8 cellular contexts compared by ENCODE assay signal in the genomic region with DNA sequence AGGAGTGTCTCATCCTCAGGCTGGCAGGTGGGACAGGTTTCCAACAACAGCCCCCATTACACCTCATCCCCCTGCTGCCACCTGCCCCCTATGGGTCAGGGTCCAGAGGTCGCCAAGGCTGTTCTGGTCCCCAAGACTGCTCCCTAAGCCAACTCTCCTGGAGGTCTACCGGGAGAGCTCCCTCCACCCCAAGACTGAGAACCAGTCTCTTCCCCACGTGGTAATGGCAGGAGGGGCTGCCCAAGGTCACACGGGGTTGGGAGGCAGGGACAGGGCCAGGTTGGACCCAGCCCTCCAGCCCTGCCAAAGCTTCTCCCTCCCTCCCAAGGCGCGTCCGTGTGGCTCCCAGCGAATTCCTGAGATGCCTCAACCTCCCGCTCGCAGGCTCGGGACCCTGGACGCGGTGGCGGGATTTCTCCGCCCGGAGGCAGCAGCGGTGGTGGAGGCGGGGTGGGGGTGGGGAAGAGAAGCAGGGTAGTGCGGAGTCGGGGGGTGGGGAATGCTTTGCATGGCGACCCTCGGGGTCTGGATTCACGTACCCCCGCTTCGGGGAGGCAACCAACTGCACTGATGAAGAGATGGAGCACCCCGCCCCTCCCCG.
DNase-seq lines count a peak whose midpoint lies in the region; ATAC-seq, FAIRE-seq and TF ChIP-seq lines count a peak whose summit lies in the region.

No MANE protein-coding gene starts in this region.

- H3K4me1 ChIP-seq in endothelial cell of umbilical vein (ENCODE audit: control insufficient read depth, extremely low read depth, insufficient read depth, low read length) = peaks cover 5% of the 10 kb centered on the region

- CTCF ChIA-PET in BJ (lab: Yijun Ruan, JAX) (interaction anchor here (0.6 to 5.0 kb wide), 4 partner anchors 9 to 88 kb away, joined by 3 to 38 read pairs (median 4); no protein-coding TSS in a partner anchor), endothelial cell of umbilical vein (lab: Charles Lee) (interaction anchor here (1.2 to 5.3 kb wide), 5 partner anchors 11 to 151 kb away, joined by 3 to 68 read pairs (median 5); partner anchors contain the start of gene RPL32)

- DNase-seq in BJ (ENCODE audit: low read depth) = no peak
- peak; percentile 54 for DNase-seq in M059J (ENCODE audit: low read depth)
- DNase-seq in endothelial cell of umbilical vein (ENCODE audit: low read depth, low spot score) = no peak
- peak; percentile 65 for DNase-seq in nephron progenitor cell
- no peak for DNase-seq in NCI-H1092 (lab: John Stamatoyannopoulos, UW)
- DNase-seq in MV-4-11 (lab: John Stamatoyannopoulos, UW) = no peak
- no peak for DNase-seq in GF-D8 (lab: John Stamatoyannopoulos, UW)

- no peaks in the 10 kb centered on the region for H3K9me3 ChIP-seq in endothelial cell of umbilical vein (replicated peaks; ENCODE audit: control insufficient read depth, insufficient read depth, low read length)

- intact Hi-C loops in endothelial cell of umbilical vein (cut with micrococcal nuclease) = loop anchor here (10.0 kb wide), 1 partner anchor 462 kb away; no protein-coding TSS in a partner anchor

- TF ChIP-seq CTCF in BJ (IDR thresholded peaks at IDR 0.05; ENCODE audit: insufficient read depth, low read depth, low read length) (peak; percentile 11; the same call in 1 of the 2 replicates), endothelial cell of umbilical vein (IDR thresholded peaks at IDR 0.05; ENCODE audit: extremely low read depth in 1 of 2, insufficient read depth in 1 of 2, low read depth in 1 of 2, low read length in 2 of 2) (no peak), nephron progenitor cell (IDR thresholded peaks at IDR 0.05) (no peak)

- H3K9ac ChIP-seq in endothelial cell of umbilical vein (replicated peaks; ENCODE audit: extremely low read depth, insufficient read depth, low read length) = no peak overlapping the region

- H3K4me3 ChIP-seq in BJ (ENCODE audit: low read depth, low read length) (peak overlapping the region; percentile 76), endothelial cell of umbilical vein (replicated peaks in 1 of 3; ENCODE audit: insufficient read depth in 1 of 3, low read depth in 1 of 3, low read length in 3 of 3) (peak overlapping the region in 1 of 3 experiments; percentile 49)

- no peak overlapping the region for H3K27ac Mint-ChIP-seq in nephron progenitor cell

- H3K79me2 ChIP-seq in endothelial cell of umbilical vein (ENCODE audit: control insufficient read depth, insufficient read depth, low read length) = no peaks in the 10 kb centered on the region

- H3K9me3 Mint-ChIP-seq in nephron progenitor cell = no peaks in the 10 kb centered on the region

- POLR2A ChIA-PET in BJ (lab: Charles Lee) (interaction anchor here (0.5 kb wide), 1 partner anchor 144 kb away, joined by 5 read pairs; no protein-coding TSS in a partner anchor), endothelial cell of umbilical vein (lab: Charles Lee) (no interaction called here)

- H3K9me1 ChIP-seq in endothelial cell of umbilical vein (replicated peaks; ENCODE audit: control insufficient read depth, extremely low read depth, insufficient read depth, low read length) = no peaks in the 10 kb centered on the region

- H3K27me3 ChIP-seq in BJ (ENCODE audit: control insufficient read depth, insufficient read depth, low read length) (no peaks in the 10 kb centered on the region), endothelial cell of umbilical vein (ENCODE audit: control insufficient read depth in 2 of 2, insufficient read depth in 2 of 2, low read length in 2 of 2) (peaks cover 11 to 23% of the 10 kb centered on the region in 2 experiments)

- no TSS peak for BruUV-seq in endothelial cell of umbilical vein (replicated peaks; lab: Mats Ljungman, UMichigan)

- no peak for TF ChIP-seq POLR2A in endothelial cell of umbilical vein (IDR thresholded peaks at IDR 0.05; ENCODE audit: low read depth, low read length)

- H3K27me3 Mint-ChIP-seq in nephron progenitor cell (ENCODE audit: low read depth, poor library complexity) = peaks cover 13% of the 10 kb centered on the region

- no peak for FAIRE-seq in endothelial cell of umbilical vein (lab: Jason Lieb, UNC)

- no peaks in the 10 kb centered on the region for H4K20me1 ChIP-seq in endothelial cell of umbilical vein (replicated peaks; ENCODE audit: control insufficient read depth, extremely low read depth, insufficient read depth, low read length)

- no peak overlapping the region for H3K27ac ChIP-seq in endothelial cell of umbilical vein (ENCODE audit: insufficient read depth, low read depth, low read length)

- no peaks in the 10 kb centered on the region for H3K36me3 Mint-ChIP-seq in nephron progenitor cell (ENCODE audit: low read depth)

- dilution Hi-C loops in endothelial cell of umbilical vein (cut with MboI; ENCODE audit: extremely low pct_ligation_motif_present, low sequenced_read_pairs) = no loop called here

- no peak overlapping the region for H3K4me2 ChIP-seq in endothelial cell of umbilical vein (ENCODE audit: insufficient read depth, low read length)

- no peaks in the 10 kb centered on the region for H3K36me3 ChIP-seq in BJ (ENCODE audit: control insufficient read depth, insufficient read depth, low read length)
- H3K36me3 ChIP-seq in endothelial cell of umbilical vein (ENCODE audit: control insufficient read depth in 2 of 2, extremely low read depth in 1 of 2, insufficient read depth in 2 of 2, low read length in 2 of 2) = no peaks in the 10 kb centered on the region

- H2AFZ ChIP-seq in endothelial cell of umbilical vein (ENCODE audit: low read depth, low read length) = no peak overlapping the region

- no peak for ATAC-seq in HG03280 (IDR thresholded peaks at IDR 0.05; ENCODE audit: unreplicated experiment)

- peaks cover 15% of the 10 kb centered on the region for H3K4me1 Mint-ChIP-seq in nephron progenitor cell

- H3K4me3 Mint-ChIP-seq in nephron progenitor cell = peak overlapping the region; percentile 67

TF ChIP-seq in endothelial cell of umbilical vein, 7 proteins besides CTCF, POLR2A, EP300 and RAD21:
- TF ChIP-seq EZH2 (IDR thresholded peaks at IDR 0.05; ENCODE audit: borderline replicate concordance, low read depth, low read length, severe bottlenecking) (peak; percentile 71), GATA2 (IDR thresholded peaks at IDR 0.05; ENCODE audit: insufficient read depth, insufficient read length, low read depth, low read length) (no peak)

Comparison
In these comparisons a context has a peak if more than half of its experiments do, and no peak if none do; other contexts are left out.
1. DNase-seq: peak in M059J (single experiment) and nephron progenitor cell (single experiment); none in BJ (single experiment), endothelial cell of umbilical vein (single experiment), NCI-H1092 (single experiment), MV-4-11 (single experiment) and GF-D8 (single experiment).